Comparison of ENCODE assay signal across 20 cellular contexts in the genomic region with DNA sequence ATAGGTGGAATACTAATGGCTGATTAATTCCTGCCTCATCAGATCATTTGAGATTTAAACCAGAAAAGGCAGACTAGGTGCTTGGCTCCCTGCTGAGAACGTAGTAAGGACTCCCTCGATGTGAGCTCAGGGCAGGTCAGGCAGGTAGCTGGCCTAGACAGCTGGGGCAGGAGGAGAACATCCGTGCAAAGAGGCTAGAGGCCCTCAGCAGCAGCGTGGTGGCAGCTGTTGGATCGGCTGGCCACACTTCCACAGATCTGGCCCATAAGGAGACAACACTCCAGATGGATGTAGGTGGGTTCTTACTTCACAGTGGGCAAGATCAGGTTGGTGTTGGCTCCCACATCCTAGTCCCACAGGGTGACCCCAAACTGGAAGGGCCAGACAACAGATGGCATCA. TPM values are rescaled to one million over a fixed set of nuclear protein-coding genes. Genes with fewer than 3 reads are reported as not detected.
DNase-seq lines count a peak whose midpoint lies in the region; ATAC-seq, FAIRE-seq and TF ChIP-seq lines count a peak whose summit lies in the region.
"Had no signal": no experiment of that assay in that cellular context is flagged by ENCODE, and none has a peak within 500 bp of the region (broad histone marks: within the 10 kb centered on the region; RNA-seq: fewer than 3 reads in every experiment).

No MANE protein-coding gene starts in this region.

- WGBS in spleen, 5 donors = 61 to 84% (median 73%) methylated on average over 2 to 5 of the region's 5 CpGs

- peaks cover 0 to 47% (median 0%) of the 10 kb centered on the region in 7 donors for H3K27me3 ChIP-seq in spleen (replicated peaks in 1 of 7)
- H3K27me3 ChIP-seq: BLaER1 had no signal

- peak; percentile 30 for FAIRE-seq in urothelium cell line (lab: Jason Lieb, UNC)
- FAIRE-seq: G401.6, GM12891, K562 had no signal

- peak overlapping the region; percentile 4 for H3K27ac ChIP-seq in cingulate gyrus (ENCODE audit: low read depth, low read length)
- no peak overlapping the region for H3K27ac ChIP-seq in spleen
- H3K27ac ChIP-seq: BLaER1, GM23248, HL-60 had no signal

- peak; percentile 7 for DNase-seq in NCI-H146 (lab: John Stamatoyannopoulos, UW)
- no peak for DNase-seq in NCI-H146 treated with DMSO at 0.1 percent for 48 hours (lab: John Stamatoyannopoulos, UW; ENCODE audit: unreplicated experiment)
- DNase-seq in NCI-H524 treated with DMSO at 0.1 percent for 48 hours (lab: John Stamatoyannopoulos, UW) = peak; percentile 75
- no peak for DNase-seq in urothelium cell line (ENCODE audit: low spot score)
- DNase-seq in RPMI8226 = no peak
- DNase-seq in spleen = no peak
- DNase-seq: 8988T; Calu3; CD4-positive, alpha-beta memory T cell; GM23248 had no signal

- no peak overlapping the region for H3K4me3 ChIP-seq in spleen
- H3K4me3 ChIP-seq: BLaER1, GM23248, HAP-1, K562 had no signal

- ATAC-seq in GM18868 (IDR thresholded peaks at IDR 0.05; ENCODE audit: unreplicated experiment) = no peak
- ATAC-seq: K562 had no signal

- intact Hi-C loops in spleen (cut with DNase I; ENCODE audit: low total_unique reads) = no loop called here

- no peaks in the 10 kb centered on the region for H3K4me1 ChIP-seq in spleen
- H3K4me1 ChIP-seq: BLaER1, HAP-1 had no signal

- no peaks in the 10 kb centered on the region for H3K9me3 ChIP-seq in spleen
- H3K9me3 ChIP-seq: BLaER1, HAP-1 had no signal

- no peak for TF ChIP-seq CTCF in spleen (IDR thresholded peaks at IDR 0.05 in 8 of 11, conservative IDR thresholded peaks at IDR 0.05 in 3 of 11)

- no peaks in the 10 kb centered on the region for H3K36me3 ChIP-seq in spleen
- H3K36me3 ChIP-seq: BLaER1, HAP-1 had no signal

- no peak for TF ChIP-seq POLR2A in spleen (IDR thresholded peaks at IDR 0.05)

RNA-seq across cellular contexts. Expression of gene EYA2, which starts 38.5 kb away (rescaled TPM):
- total RNA-seq in spleen = under 1 TPM in 6 of 7 donors, not detected in 1; 0.26 to 0.76 (median 0.47) TPM
- under 1 TPM; 0.50 to 0.61 (median 0.59) TPM for polyA plus RNA-seq in spleen
- total RNA-seq: A673; CD4-positive, alpha-beta memory T cell; GM23248; HT1080; K562 had no signal
- polyA plus RNA-seq: CD4-positive, alpha-beta memory T cell had no signal

Comparison
In these comparisons a context has a peak if more than half of its experiments do, and no peak if none do; other contexts are left out.
1. DNase-seq: peak in NCI-H146 (single experiment) and NCI-H524 treated with DMSO at 0.1 percent for 48 hours (single experiment); none in NCI-H146 treated with DMSO at 0.1 percent for 48 hours (single experiment), urothelium cell line (single experiment), RPMI8226 (single experiment) and spleen (single experiment).